ENCODE assay signal across 16 cellular contexts in the genomic region with DNA sequence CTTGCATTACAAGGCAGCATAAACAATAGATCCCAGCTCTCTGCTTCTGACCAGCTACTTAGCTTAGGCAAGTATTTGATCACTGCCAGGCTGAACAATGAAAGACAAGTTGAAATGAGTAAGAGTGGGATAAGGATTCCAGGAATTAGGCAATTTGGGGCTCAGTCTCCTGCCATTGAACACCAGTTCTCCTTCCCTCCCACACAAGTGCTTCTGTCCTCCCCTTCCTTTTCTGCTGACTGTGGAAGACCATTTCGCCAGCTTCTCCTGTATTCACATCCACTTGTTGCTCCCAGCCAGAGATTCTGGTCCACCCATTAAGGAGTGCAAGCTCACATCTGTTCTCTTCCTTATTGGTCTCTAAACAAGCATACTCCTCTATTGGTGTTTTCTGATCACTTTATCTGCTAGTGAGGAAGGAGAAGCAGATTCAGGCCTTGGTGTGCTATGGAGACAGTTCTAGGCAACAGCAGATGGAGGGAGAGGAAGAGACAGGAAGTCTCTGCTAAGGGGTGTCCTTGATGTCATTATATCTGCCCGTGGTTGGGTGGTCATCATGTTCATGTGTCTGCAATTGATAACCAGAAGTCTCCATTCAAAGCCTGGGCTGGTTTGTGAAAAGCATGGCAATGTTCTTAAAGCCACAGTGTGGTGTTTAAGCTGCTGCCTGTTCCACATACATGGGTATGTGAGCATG.
A peak's percentile ranks its signal among the peaks of the same experiment; 100 is the strongest.
DNase-seq lines count a peak whose midpoint lies in the region; ATAC-seq and TF ChIP-seq lines count a peak whose summit lies in the region.
"Had no signal": no experiment of that assay in that cellular context is flagged by ENCODE, and none has a peak within 500 bp of the region (broad histone marks: within the 10 kb centered on the region; RNA-seq: fewer than 3 reads in every experiment).

No MANE protein-coding gene starts in this region.

- 59% methylated on average over 2 of the region's 2 CpGs for WGBS in suprapubic skin

- H3K9me3 ChIP-seq in left ventricle myocardium inferior (replicated peaks) (peaks cover 16% of the 10 kb centered on the region), suprapubic skin (peaks cover 5% of the 10 kb centered on the region)

- ATAC-seq in Right ventricle myocardium inferior = peak; percentile 41

- H3K36me3 Mint-ChIP-seq in stimulated activated naive CD8-positive, alpha-beta T cell treated with anti-CD3 and anti-CD28 coated beads, Interleukin-15, Interleukin-2, amounts not matched to agents 100 ng/mL and 50 ng/mL, for 24 hours (ENCODE audit: low read depth) = peaks cover 17% of the 10 kb centered on the region

- TF ChIP-seq POLR2A in suprapubic skin (IDR thresholded peaks at IDR 0.05) = no peak

- intact Hi-C loops in Right ventricle myocardium inferior (cut with DNase I) (no loop called here), left ventricle myocardium inferior (cut with micrococcal nuclease) (no loop called here), posterior cingulate gyrus (cut with DNase I) (no loop called here)

- no peak overlapping the region for H3K27ac ChIP-seq in left ventricle myocardium inferior (replicated peaks)
- no peak overlapping the region for H3K27ac ChIP-seq in suprapubic skin
- H3K27ac ChIP-seq: esophagus muscularis mucosa had no signal

- H3K4me3 Mint-ChIP-seq in stimulated activated naive CD8-positive, alpha-beta T cell treated with anti-CD3 and anti-CD28 coated beads, Interleukin-15, Interleukin-2, amounts not matched to agents 100 ng/mL and 50 ng/mL, for 24 hours = peak overlapping the region; percentile 29
- H3K4me3 Mint-ChIP-seq: activated CD4-positive, alpha-beta memory T cell treated with anti-CD3 and anti-CD28 coated beads, Interleukin-2, amount 10 ng/mL, durations not matched to agents 7 days and 5 days; activated naive CD4-positive, alpha-beta T cell treated with anti-CD3 and anti-CD28 coated beads, Interleukin-2, amount 10 ng/mL, durations not matched to agents 7 days and 5 days had no signal

- H3K4me3 ChIP-seq in left ventricle myocardium inferior (no peak overlapping the region), fibroblast of mammary gland (ENCODE audit: control insufficient read depth, low read depth, low read length) (no peak overlapping the region), suprapubic skin (no peak overlapping the region)
- H3K4me3 ChIP-seq: esophagus muscularis mucosa had no signal

- H3K27me3 ChIP-seq in left ventricle myocardium inferior (ENCODE audit: low read depth) = no peaks in the 10 kb centered on the region
- no peaks in the 10 kb centered on the region for H3K27me3 ChIP-seq in suprapubic skin
- H3K27me3 ChIP-seq: esophagus muscularis mucosa had no signal

- TF ChIP-seq CTCF in left ventricle myocardium inferior (IDR thresholded peaks at IDR 0.05; ENCODE audit: borderline replicate concordance) (no peak), fibroblast of mammary gland (conservative IDR thresholded peaks at IDR 0.05; ENCODE audit: control insufficient read depth, insufficient read depth, low read depth, low read length) (no peak), suprapubic skin (IDR thresholded peaks at IDR 0.05) (no peak)

- peaks cover 17% of the 10 kb centered on the region for H3K36me3 ChIP-seq in left ventricle myocardium inferior
- peaks cover 5% of the 10 kb centered on the region for H3K36me3 ChIP-seq in suprapubic skin

- DNase-seq in Right ventricle myocardium inferior (ENCODE audit: missing footprints) (no peak), left ventricle myocardium inferior (no peak), OCI-M1 (lab: John Stamatoyannopoulos, UW) (peak; percentile 46), fibroblast of mammary gland (ENCODE audit: low read depth) (peak; percentile 38), suprapubic skin (ENCODE audit: low spot score in 2 of 2) (no peak), RPMI8226 (no peak), posterior cingulate gyrus (no peak)
- DNase-seq: activated CD4-positive, alpha-beta memory T cell treated with anti-CD3 and anti-CD28 coated beads, Interleukin-2, amount 10 ng/mL, durations not matched to agents 7 days and 5 days; activated naive CD4-positive, alpha-beta T cell treated with anti-CD3 and anti-CD28 coated beads, Interleukin-2, amount 10 ng/mL, durations not matched to agents 7 days and 5 days; NCI-H1436; NCI-H526; T-helper 9 cell had no signal

- no peaks in the 10 kb centered on the region for H3K27me3 Mint-ChIP-seq in stimulated activated naive CD8-positive, alpha-beta T cell treated with anti-CD3 and anti-CD28 coated beads, Interleukin-15, Interleukin-2, amounts not matched to agents 100 ng/mL and 50 ng/mL, for 24 hours
- H3K27me3 Mint-ChIP-seq: activated CD4-positive, alpha-beta memory T cell treated with anti-CD3 and anti-CD28 coated beads, Interleukin-2, amount 10 ng/mL, durations not matched to agents 7 days and 5 days; activated naive CD4-positive, alpha-beta T cell treated with anti-CD3 and anti-CD28 coated beads, Interleukin-2, amount 10 ng/mL, durations not matched to agents 7 days and 5 days; IgD-negative memory B cell; progenitor cell of endocrine pancreas had no signal

- no peak for TF ChIP-seq EP300 in suprapubic skin (IDR thresholded peaks at IDR 0.05)

- peaks cover 57% of the 10 kb centered on the region for H3K4me1 Mint-ChIP-seq in stimulated activated naive CD8-positive, alpha-beta T cell treated with anti-CD3 and anti-CD28 coated beads, Interleukin-15, Interleukin-2, amounts not matched to agents 100 ng/mL and 50 ng/mL, for 24 hours (ENCODE audit: low read depth)

- no peaks in the 10 kb centered on the region for H3K9me3 Mint-ChIP-seq in stimulated activated naive CD8-positive, alpha-beta T cell treated with anti-CD3 and anti-CD28 coated beads, Interleukin-15, Interleukin-2, amounts not matched to agents 100 ng/mL and 50 ng/mL, for 24 hours

- H3K4me1 ChIP-seq in left ventricle myocardium inferior (peaks cover 45% of the 10 kb centered on the region), suprapubic skin (no peaks in the 10 kb centered on the region)

- H3K27ac Mint-ChIP-seq in stimulated activated naive CD8-positive, alpha-beta T cell treated with anti-CD3 and anti-CD28 coated beads, Interleukin-15, Interleukin-2, amounts not matched to agents 100 ng/mL and 50 ng/mL, for 24 hours = peak overlapping the region; percentile 29
- H3K27ac Mint-ChIP-seq: activated CD4-positive, alpha-beta memory T cell treated with anti-CD3 and anti-CD28 coated beads, Interleukin-2, amount 10 ng/mL, durations not matched to agents 7 days and 5 days; activated naive CD4-positive, alpha-beta T cell treated with anti-CD3 and anti-CD28 coated beads, Interleukin-2, amount 10 ng/mL, durations not matched to agents 7 days and 5 days; progenitor cell of endocrine pancreas had no signal

Comparison
In these comparisons a context has a peak if more than half of its experiments do, and no peak if none do; other contexts are left out.
1. DNase-seq: peak in OCI-M1 (single experiment) and fibroblast of mammary gland (single experiment); none in Right ventricle myocardium inferior (single experiment), left ventricle myocardium inferior (single experiment), suprapubic skin (0 of 2), RPMI8226 (single experiment) and posterior cingulate gyrus (0 of 10).